Comparison of ENCODE assay signal across 11 cellular contexts in the genomic region with DNA sequence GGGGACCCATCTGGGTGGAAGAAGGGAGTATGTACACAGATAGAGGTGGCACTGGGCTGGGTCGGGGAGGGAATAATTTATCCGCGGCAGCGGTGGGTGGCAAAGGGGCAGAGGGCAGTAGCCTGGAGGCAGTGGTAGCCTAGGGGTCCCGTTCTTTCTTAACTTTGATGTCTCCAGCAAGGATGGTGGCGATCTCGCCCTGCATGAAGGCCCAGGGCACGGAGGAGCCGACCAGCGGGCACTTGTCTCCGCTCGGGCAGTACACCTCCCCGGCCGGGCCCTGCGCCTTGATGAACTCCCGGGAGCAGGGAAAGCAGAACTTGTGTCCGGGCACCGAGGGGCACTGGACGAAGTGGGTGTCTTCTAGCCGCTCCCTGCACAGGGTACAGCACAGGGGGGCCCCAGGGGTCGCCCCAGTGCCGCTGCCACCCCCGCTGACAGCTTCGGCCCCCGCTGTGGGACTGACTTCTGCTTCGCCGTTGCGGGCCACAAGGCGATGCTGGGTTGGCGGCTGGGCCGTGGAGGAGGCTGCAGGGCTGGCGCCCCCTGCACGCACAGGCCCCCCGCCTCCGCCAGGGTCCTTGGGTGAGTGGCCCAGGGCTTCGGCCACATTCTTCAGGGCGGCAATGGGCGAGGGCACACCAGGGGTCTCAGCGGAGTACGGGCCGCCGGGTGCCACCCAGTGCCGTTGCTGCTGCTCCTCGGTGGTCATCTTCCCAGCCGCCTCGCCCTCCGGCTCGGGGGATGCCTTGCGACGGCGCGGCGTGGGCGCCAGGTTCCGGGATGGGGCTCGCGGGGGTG. TPM values are rescaled to one million over a fixed set of nuclear protein-coding genes. Genes with fewer than 3 reads are reported as not detected.
A peak's percentile ranks its signal among the peaks of the same experiment; 100 is the strongest.
DNase-seq lines count a peak whose midpoint lies in the region; ATAC-seq and TF ChIP-seq lines count a peak whose summit lies in the region.
"Had no signal": no experiment of that assay in that cellular context is flagged by ENCODE, and none has a peak within 500 bp of the region (broad histone marks: within the 10 kb centered on the region; RNA-seq: fewer than 3 reads in every experiment).

No MANE protein-coding gene starts in this region.

- H3K27ac Mint-ChIP-seq in nephron = no peak overlapping the region

- no peak overlapping the region for H4K91ac ChIP-seq in IMR-90 (ENCODE audit: insufficient read depth, low read depth, low read length)

- DNase-seq in AG10803 (ENCODE audit: low read depth) = no peak
- no peak for DNase-seq in IMR-90
- no peak for DNase-seq in breast epithelium (ENCODE audit: low spot score in 2 of 2)
- no peak for DNase-seq in ecto neural progenitor cell (ENCODE audit: low spot score)
- no peak for DNase-seq in SKM-1 (lab: John Stamatoyannopoulos, UW; ENCODE audit: unreplicated experiment)
- DNase-seq: DMS79 treated with DMSO at 0.1 percent for 48 hours had no signal

- H3K27ac ChIP-seq in IMR-90 (ENCODE audit: insufficient read depth, low read length) (no peak overlapping the region), breast epithelium (peak overlapping the region; percentile 91 to 92)

- in situ Hi-C loops in IMR-90 (cut with MboI; ENCODE audit: low sequenced_read_pairs) = no loop called here

- POLR2A ChIA-PET in IMR-90 (lab: Charles Lee; ENCODE audit: unreplicated experiment) = no interaction called here

- intact Hi-C loops in IMR-90 (cut with micrococcal nuclease) = no loop called here
- intact Hi-C loops in breast epithelium (cut with DNase I; ENCODE audit: low total_unique reads) = no loop called here

- peaks cover 4% of the 10 kb centered on the region for H3K36me3 Mint-ChIP-seq in nephron (ENCODE audit: low read depth)

- H2BK20ac ChIP-seq in IMR-90 (ENCODE audit: low read depth, low read length) = no peak overlapping the region

- no peak overlapping the region for H2AFZ ChIP-seq in IMR-90 (replicated peaks; ENCODE audit: low read length, poor library complexity)

- dilution Hi-C loops in IMR-90 (cut with HindIII; ENCODE audit: low sequenced_read_pairs, unreplicated experiment) = no loop called here

- no peaks in the 10 kb centered on the region for H3K27me3 ChIP-seq in IMR-90 (ENCODE audit: control insufficient read depth, insufficient read depth, low read length)
- H3K27me3 ChIP-seq in breast epithelium = peaks cover 0 to 2% of the 10 kb centered on the region in 2 donors

- CTCF ChIA-PET in IMR-90 (lab: Yijun Ruan, JAX) = interaction anchor here (1.0 kb wide), 1 partner anchor 20 kb away, joined by 3 read pairs; no protein-coding TSS in a partner anchor

- H3K4me3 ChIP-seq in AG10803 (ENCODE audit: low read length) = peak overlapping the region; percentile 33
- no peak overlapping the region for H3K4me3 ChIP-seq in IMR-90 (ENCODE audit: insufficient read depth, low read depth, low read length)
- peak overlapping the region in 2 of 3 donors; percentile 80 to 86 for H3K4me3 ChIP-seq in breast epithelium

- BruUV-seq in IMR-90 (replicated peaks; lab: Mats Ljungman, UMichigan) = no TSS peak

- peaks cover 10% of the 10 kb centered on the region for H3K4me1 ChIP-seq in IMR-90 (ENCODE audit: control insufficient read depth, insufficient read depth, low read length)
- H3K4me1 ChIP-seq in breast epithelium = peaks cover 16 to 22% of the 10 kb centered on the region in 2 donors

- no peak overlapping the region for H3K4ac ChIP-seq in IMR-90 (ENCODE audit: low read depth, low read length)

- H3K36me3 ChIP-seq in IMR-90 (ENCODE audit: control insufficient read depth, insufficient read depth, low read length) (peaks cover 7% of the 10 kb centered on the region; the same call in 1 of the 2 replicates), breast epithelium (no peaks in the 10 kb centered on the region)

- no peak overlapping the region for H3K56ac ChIP-seq in IMR-90 (ENCODE audit: extremely low read depth, insufficient read depth, low read length)

- H4K5ac ChIP-seq in IMR-90 (ENCODE audit: low read depth, low read length) = no peak overlapping the region

- no peak overlapping the region for H3K23ac ChIP-seq in IMR-90 (ENCODE audit: low read depth, low read length)

- H3K9me1 ChIP-seq in IMR-90 (ENCODE audit: insufficient read depth, low read length) = peaks cover 6% of the 10 kb centered on the region; the same call in 1 of the 2 replicates

- ATAC-seq in IMR-90 (ENCODE audit: low read depth) = no peak
- ATAC-seq in HG03196 (IDR thresholded peaks at IDR 0.05; ENCODE audit: unreplicated experiment) = no peak
- ATAC-seq in HG02970 (IDR thresholded peaks at IDR 0.05; ENCODE audit: low FRiP score, unreplicated experiment) = no peak

- H2BK15ac ChIP-seq in IMR-90 (ENCODE audit: low read depth, low read length) = no peak overlapping the region

- no peak overlapping the region for H2BK5ac ChIP-seq in IMR-90 (ENCODE audit: low read depth, low read length, poor library complexity, severe bottlenecking)

- no peak overlapping the region for H2AK5ac ChIP-seq in IMR-90 (ENCODE audit: low read depth, low read length)

- peaks cover 33% of the 10 kb centered on the region for H3K4me1 Mint-ChIP-seq in nephron

- TF ChIP-seq POLR2A in IMR-90 (IDR thresholded peaks at IDR 0.05; ENCODE audit: low read depth, low read length) (no peak), breast epithelium (IDR thresholded peaks at IDR 0.05) (no peak)

- H3K18ac ChIP-seq in IMR-90 (ENCODE audit: low read depth, low read length) = no peak overlapping the region

- WGBS in IMR-90 (ENCODE audit: extremely low coverage in 2 of 2, insufficient read length in 1 of 2), 2 experiments = 95% methylated on average over 30 of the region's 57 CpGs; no CpG with 5 or more reads in 1 of the 2 experiments

- TF ChIP-seq CTCF in AG10803 (conservative IDR thresholded peaks at IDR 0.05; ENCODE audit: low read length) (no peak), IMR-90 (conservative IDR thresholded peaks at IDR 0.05; ENCODE audit: low read depth, low read length) (no peak), breast epithelium (IDR thresholded peaks at IDR 0.05) (no peak), nephron (IDR thresholded peaks at IDR 0.05; ENCODE audit: unreplicated experiment in 3 of 3) (no peak)

- H4K20me1 ChIP-seq in IMR-90 (ENCODE audit: insufficient read depth, low read length) = peaks cover 15% of the 10 kb centered on the region

- no peak for TF ChIP-seq RAD21 in IMR-90 (IDR thresholded peaks at IDR 0.05; ENCODE audit: low read length)

- no peak overlapping the region for H4K8ac ChIP-seq in IMR-90 (ENCODE audit: low read depth in 2 of 2, low read length in 2 of 2)

- no peaks in the 10 kb centered on the region for H3K9me3 Mint-ChIP-seq in nephron

- no peak overlapping the region for H2BK120ac ChIP-seq in IMR-90 (ENCODE audit: low read depth, low read length)

- H3K9me3 ChIP-seq in IMR-90 (ENCODE audit: control insufficient read depth, insufficient read depth, low read length) = no peaks in the 10 kb centered on the region
- H3K9me3 ChIP-seq in breast epithelium = no peaks in the 10 kb centered on the region

- 0 out of 2 replicates have a peak overlapping the region, but pooled peaks have one; percentile 29 for H3K9ac ChIP-seq in IMR-90 (ENCODE audit: low read depth, low read length)

- peaks cover 3% of the 10 kb centered on the region for H3K27me3 Mint-ChIP-seq in nephron (ENCODE audit: low read depth)

- H2AK9ac ChIP-seq in IMR-90 (replicated peaks; ENCODE audit: low read depth, low read length, poor library complexity) = peak overlapping the region; percentile 46

- no peak overlapping the region for H3K14ac ChIP-seq in IMR-90 (replicated peaks; ENCODE audit: low read depth, low read length)

- peaks cover 8 to 30% of the 10 kb centered on the region in 2 experiments for H3K79me1 ChIP-seq in IMR-90 (ENCODE audit: low read depth in 1 of 2, low read length in 2 of 2)

- H3K4me2 ChIP-seq in IMR-90 (ENCODE audit: low read depth, low read length) = no peak overlapping the region

- H3K4me3 Mint-ChIP-seq in nephron = peak overlapping the region; percentile 82 to 88 (median 86)

TF ChIP-seq in IMR-90, 13 proteins besides CTCF, POLR2A, EP300 and RAD21 (continues in another document):
- no peak for TF ChIP-seq NFE2L2 (IDR thresholded peaks at IDR 0.05; ENCODE audit: low read depth, low read length)
- TF ChIP-seq FOS (IDR thresholded peaks at IDR 0.05; ENCODE audit: low read depth, low read length) = no peak
- TF ChIP-seq MAFK (IDR thresholded peaks at IDR 0.05; ENCODE audit: low read depth, low read length) = no peak
- no peak for TF ChIP-seq SMC3 (IDR thresholded peaks at IDR 0.05; ENCODE audit: low read depth, low read length)
- no peak for TF ChIP-seq BHLHE40 (IDR thresholded peaks at IDR 0.05; ENCODE audit: low read depth, low read length)
- TF ChIP-seq RCOR1 (IDR thresholded peaks at IDR 0.05; ENCODE audit: insufficient replicate concordance, low read length) = no peak
- no peak for TF ChIP-seq MXI1 (IDR thresholded peaks at IDR 0.05; ENCODE audit: borderline replicate concordance, low read depth, low read length)

RNA-seq across cellular contexts. Expression of gene IRF2BP1, which starts 1.9 kb away (rescaled TPM):
- total RNA-seq in IMR-90 (2012; rRNA removed) (4.5 and 5.0 TPM in 2 replicates), breast epithelium (10 to 100 TPM; 16.5 to 26.5 (median 19.7) TPM)
- polyA plus RNA-seq in IMR-90 (2012; rRNA removed) = 8.5 and 11.6 TPM in 2 replicates
- 9.6 and 15.7 TPM in 2 replicates for polyA plus RNA-seq in IMR-90 (2012; cell fraction: cytosol; rRNA removed)
- polyA plus RNA-seq in IMR-90 (2012; cell fraction: nucleus; rRNA removed; ENCODE audit: low replicate concordance) = 3.3 and 9.4 TPM in 2 replicates

RNA-seq across cellular contexts. Expression of gene MYPOP, which starts 18.3 kb away (rescaled TPM):
- total RNA-seq in IMR-90 (2012; rRNA removed) (0.28 and 0.36 TPM in 2 replicates), breast epithelium (1 to 10 TPM; 2.0 to 5.9 (median 2.4) TPM)
- 2.8 and 3.1 TPM in 2 replicates for polyA plus RNA-seq in IMR-90 (2012; rRNA removed)
- polyA plus RNA-seq in IMR-90 (2012; cell fraction: cytosol; rRNA removed) = 3.4 and 5.0 TPM in 2 replicates
- 8.9 and 14.7 TPM in 2 replicates for polyA plus RNA-seq in IMR-90 (2012; cell fraction: nucleus; rRNA removed; ENCODE audit: low replicate concordance)

RNA-seq across cellular contexts. Expression of gene FOXA3, which starts 20.0 kb away (rescaled TPM):
- total RNA-seq in IMR-90 (2012; rRNA removed) (not detected in 2 replicates), breast epithelium (under 1 TPM in 1 of 3 donors, not detected in 2; 0.33 TPM)
- polyA plus RNA-seq in IMR-90 (2012; rRNA removed) = not detected in 2 replicates
- 0.01 TPM in 1 of 2 replicates, not detected in the other for polyA plus RNA-seq in IMR-90 (2012; cell fraction: cytosol; rRNA removed)
- polyA plus RNA-seq in IMR-90 (2012; cell fraction: nucleus; rRNA removed; ENCODE audit: low replicate concordance) = not detected in 2 replicates

RNA-seq across cellular contexts. Expression of gene SYMPK, which starts 21.1 kb away (rescaled TPM):
- total RNA-seq in IMR-90 (2012; rRNA removed) (33.6 and 35.3 TPM in 2 replicates), breast epithelium (10 to 100 TPM; 24.3 to 50.8 (median 31.3) TPM)
- 70.0 and 71.5 TPM in 2 replicates for polyA plus RNA-seq in IMR-90 (2012; rRNA removed)
- polyA plus RNA-seq in IMR-90 (2012; cell fraction: cytosol; rRNA removed) = 32.0 and 52.6 TPM in 2 replicates
- polyA plus RNA-seq in IMR-90 (2012; cell fraction: nucleus; rRNA removed; ENCODE audit: low replicate concordance) = 124 and 193 TPM in 2 replicates

RNA-seq across cellular contexts. Expression of gene NANOS2, which starts 30.5 kb away (rescaled TPM):
- total RNA-seq in IMR-90 (2012; rRNA removed) (not detected in 2 replicates), breast epithelium (not detected)
- not detected in 2 replicates for polyA plus RNA-seq in IMR-90 (2012; rRNA removed)
- polyA plus RNA-seq in IMR-90 (2012; cell fraction: cytosol; rRNA removed) = not detected in 2 replicates
- not detected in 2 replicates for polyA plus RNA-seq in IMR-90 (2012; cell fraction: nucleus; rRNA removed; ENCODE audit: low replicate concordance)
- total RNA-seq: activated CD8-positive, alpha-beta memory T cell treated with anti-CD3 and anti-CD28 coated beads for 36 hours; M059J had no signal
